Comparison of ENCODE assay signal across 8 cellular contexts in the genomic region with DNA sequence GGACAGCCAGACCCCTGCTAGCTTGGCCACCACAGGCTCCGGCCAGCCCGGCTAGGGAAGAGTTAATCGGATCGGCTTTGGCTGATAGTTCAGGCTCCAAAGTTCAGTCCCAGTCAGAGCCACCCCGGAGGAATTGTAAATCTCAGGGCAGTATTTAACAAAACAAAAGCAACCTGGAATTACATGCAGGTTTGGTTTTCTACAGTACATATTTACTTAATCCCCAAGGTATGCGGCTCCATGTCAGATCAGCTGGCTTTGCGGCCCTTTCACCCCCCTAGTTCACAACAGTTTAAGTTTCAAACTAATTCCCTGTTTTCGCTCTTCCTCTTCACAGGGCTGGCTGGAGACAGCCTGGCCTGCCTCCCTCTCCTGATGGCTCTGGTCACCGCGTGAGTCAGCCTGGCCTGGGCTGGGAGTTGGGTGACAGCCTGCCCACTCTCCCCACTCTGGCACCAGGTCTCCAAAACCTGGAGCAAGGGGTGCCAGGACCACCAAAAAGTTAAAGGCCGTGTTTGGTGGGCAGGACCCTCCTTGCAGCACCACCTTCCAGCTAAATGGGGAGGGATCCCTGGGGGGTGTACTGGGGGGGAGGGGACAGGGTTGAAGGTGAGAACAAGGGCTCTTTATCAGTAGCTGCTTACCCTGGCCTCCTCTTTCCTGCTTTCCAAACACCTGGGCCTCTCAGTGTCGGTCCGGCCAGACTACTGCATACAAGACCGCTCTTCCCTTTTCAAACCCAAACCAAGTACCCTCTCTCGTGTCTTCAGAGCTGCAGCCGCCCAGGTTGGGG. TPM values are rescaled to one million over a fixed set of nuclear protein-coding genes. Genes with fewer than 3 reads are reported as not detected.
DNase-seq lines count a peak whose midpoint lies in the region; ATAC-seq and TF ChIP-seq lines count a peak whose summit lies in the region.

No MANE protein-coding gene starts in this region.

- DNase-seq in NCI-H1417 (lab: John Stamatoyannopoulos, UW), result peak in 2 of 3 experiments; percentile 17 to 40
- DNase-seq in NCI-H1417 treated with DMSO at 0.1 percent for 48 hours (lab: John Stamatoyannopoulos, UW), result no peak
- no peak for DNase-seq in dorsolateral prefrontal cortex
- peak; percentile 63 to 66 for DNase-seq in lung microvascular endothelial cell (ENCODE audit: low read depth in 2 of 2)
- DNase-seq in tibial artery, result peak; percentile 80 to 91
- DNase-seq in NCI-H446 treated with DMSO at 0.1 percent for 48 hours (lab: John Stamatoyannopoulos, UW), result no peak

- intact Hi-C loops in dorsolateral prefrontal cortex (cut with DNase I), result no loop called here
- intact Hi-C loops in tibial artery (cut with DNase I; ENCODE audit: low total_unique reads), result loop anchor here (5.0 to 10.0 kb wide), 3 partner anchors 74 to 214 kb away; no protein-coding TSS in a partner anchor

- H3K36me3 ChIP-seq in tibial artery, result peaks cover 0 to 14% (median 6%) of the 10 kb centered on the region in 3 donors

- peaks cover 0 to 9% (median 0%) of the 10 kb centered on the region in 45 donors for H3K27me3 ChIP-seq in dorsolateral prefrontal cortex
- H3K27me3 ChIP-seq in tibial artery, result no peaks in the 10 kb centered on the region

- H3K9me3 ChIP-seq in tibial artery, result no peaks in the 10 kb centered on the region

- no peak for TF ChIP-seq CTCF in dorsolateral prefrontal cortex (IDR thresholded peaks at IDR 0.05 in 54 of 56, conservative IDR thresholded peaks at IDR 0.05 in 2 of 56; ENCODE audit: low read depth in 1 of 56, partially characterized antibody in 56 of 56)
- TF ChIP-seq CTCF in tibial artery (IDR thresholded peaks at IDR 0.05), result no peak

- H3K27ac ChIP-seq in dorsolateral prefrontal cortex (peak overlapping the region in 58 of 59 donors; percentile 16 to 95 (median 86)), tibial artery (peak overlapping the region; percentile 99)

- H3K4me3 ChIP-seq in dorsolateral prefrontal cortex (peak overlapping the region; percentile 19 to 83 (median 68)), tibial artery (peak overlapping the region; percentile 85 to 92)

- H3K4me1 ChIP-seq in tibial artery, result peaks cover 5 to 66% (median 38%) of the 10 kb centered on the region in 4 donors

- ATAC-seq in GM18907 (IDR thresholded peaks at IDR 0.05; ENCODE audit: unreplicated experiment), result no peak

TF ChIP-seq in PFSK-1, 5 proteins besides CTCF, POLR2A, EP300 and RAD21:
- no peak for TF ChIP-seq REST (IDR thresholded peaks at IDR 0.05; ENCODE audit: insufficient read depth in 1 of 2, low read depth in 2 of 2, low read length in 2 of 2)
- no peak for TF ChIP-seq FOXP2 (optimal IDR thresholded peaks at IDR 0.05; ENCODE audit: borderline replicate concordance, extremely low read depth, extremely low read length, insufficient read depth)
- no peak for TF ChIP-seq POLR2AphosphoS5 (IDR thresholded peaks at IDR 0.05; ENCODE audit: low read depth, low read length)
- no peak for TF ChIP-seq TAF1 (IDR thresholded peaks at IDR 0.05; ENCODE audit: borderline replicate concordance, insufficient read depth, low read length)
- peak; percentile 14; the same call in 1 of the 2 replicates for TF ChIP-seq SIN3A (IDR thresholded peaks at IDR 0.05; ENCODE audit: borderline replicate concordance, insufficient read depth, low read length)
TF ChIP-seq in PFSK-1: peak in this region for 1.

RNA-seq across cellular contexts. Expression of gene DHRS3, which starts 1.9 kb away (rescaled TPM):
- 49.3 TPM for polyA plus RNA-seq in PFSK-1 (2012; ENCODE audit: insufficient read length, low read depth)
- total RNA-seq in dorsolateral prefrontal cortex (10 to 100 TPM; 19.3 to 58.1 (median 31.3) TPM), lung microvascular endothelial cell (83.5 and 150 TPM in 2 replicates)

RNA-seq across cellular contexts. Expression of gene AADACL4, which starts 27.8 kb away (rescaled TPM):
- not detected for polyA plus RNA-seq in PFSK-1 (2012; ENCODE audit: insufficient read length, low read depth)
- total RNA-seq in dorsolateral prefrontal cortex (not detected), lung microvascular endothelial cell (not detected in 2 replicates)

Comparison
In these comparisons a context has a peak if more than half of its experiments do, and no peak if none do; other contexts are left out.
1. DNase-seq: peak in NCI-H1417 (2 of 3), lung microvascular endothelial cell (2 of 2) and tibial artery (2 of 2); none in NCI-H1417 treated with DMSO at 0.1 percent for 48 hours (single experiment), dorsolateral prefrontal cortex (0 of 10) and NCI-H446 treated with DMSO at 0.1 percent for 48 hours (single experiment).